Comparison of ENCODE assay signal across 20 cellular contexts in genomic region chr7:129796186-129796775, GRCh38.
"Had no signal": no experiment of that assay in that cellular context is flagged by ENCODE, and none has a peak within 500 bp of the region (broad histone marks: within the 10 kb centered on the region; RNA-seq: fewer than 3 reads in every experiment).

No MANE protein-coding gene starts in this region.

- H3K4me1 Mint-ChIP-seq: central memory CD8-positive, alpha-beta T cell had no signal

- H3K27ac ChIP-seq: ascending aorta, PC-9, WERI-Rb-1 had no signal

- H3K4me2 ChIP-seq: PC-9 had no signal

- H3K27ac Mint-ChIP-seq: activated CD8-positive, alpha-beta T cell treated with anti-CD3 and anti-CD28 coated beads for 36 hours had no signal

- H3K4me1 ChIP-seq: ascending aorta had no signal

- H2AFZ ChIP-seq: PC-9 had no signal

- H3K4me3 Mint-ChIP-seq: activated CD8-positive, alpha-beta T cell treated with anti-CD3 and anti-CD28 coated beads for 36 hours; brain; central memory CD8-positive, alpha-beta T cell had no signal

- H3K9me3 Mint-ChIP-seq: activated CD8-positive, alpha-beta T cell treated with anti-CD3 and anti-CD28 coated beads for 36 hours; brain; central memory CD8-positive, alpha-beta T cell had no signal

- H3K4me3 ChIP-seq: ascending aorta, MG63, PC-9 had no signal

- ATAC-seq: activated CD4-positive, CD25-positive, alpha-beta regulatory T cell treated with anti-CD3 and anti-CD28 coated beads, Interleukin-2, amount 50 U/mL, for 24 hours; activated CD8-positive, alpha-beta T cell treated with anti-CD3 and anti-CD28 coated beads for 36 hours had no signal

- H3K9me3 ChIP-seq: ascending aorta, MG63 had no signal

- H3K36me3 ChIP-seq: ascending aorta, MG63, WERI-Rb-1 had no signal

- DNase-seq: activated CD4-positive, alpha-beta T cell treated with anti-CD3 and anti-CD28 coated beads for 4 hours; activated CD8-positive, alpha-beta memory T cell treated with anti-CD3 and anti-CD28 coated beads, Interleukin-2, amount 50 U/mL, for 4 hours; activated CD8-positive, alpha-beta T cell treated with anti-CD3 and anti-CD28 coated beads for 36 hours; activated naive CD4-positive, alpha-beta T cell treated with anti-CD3 and anti-CD28 coated beads, Interleukin-2, amount 50 U/mL, for 16 hours; amniotic stem cell; MG63; NCI-H1105; NCI-H1436; NCI-H1694 treated with DMSO at 0.1 percent for 48 hours; NCI-H2029 treated with DMSO at 0.1 percent for 48 hours; NCI-H510A treated with DMSO at 0.1 percent for 48 hours; NCI-H69; PC-9; SIG-M5; T-helper 1 cell; WERI-Rb-1 had no signal

- H3K36me3 Mint-ChIP-seq: brain had no signal

- H3K27me3 ChIP-seq: ascending aorta, MG63 had no signal
